In the genomic region with DNA sequence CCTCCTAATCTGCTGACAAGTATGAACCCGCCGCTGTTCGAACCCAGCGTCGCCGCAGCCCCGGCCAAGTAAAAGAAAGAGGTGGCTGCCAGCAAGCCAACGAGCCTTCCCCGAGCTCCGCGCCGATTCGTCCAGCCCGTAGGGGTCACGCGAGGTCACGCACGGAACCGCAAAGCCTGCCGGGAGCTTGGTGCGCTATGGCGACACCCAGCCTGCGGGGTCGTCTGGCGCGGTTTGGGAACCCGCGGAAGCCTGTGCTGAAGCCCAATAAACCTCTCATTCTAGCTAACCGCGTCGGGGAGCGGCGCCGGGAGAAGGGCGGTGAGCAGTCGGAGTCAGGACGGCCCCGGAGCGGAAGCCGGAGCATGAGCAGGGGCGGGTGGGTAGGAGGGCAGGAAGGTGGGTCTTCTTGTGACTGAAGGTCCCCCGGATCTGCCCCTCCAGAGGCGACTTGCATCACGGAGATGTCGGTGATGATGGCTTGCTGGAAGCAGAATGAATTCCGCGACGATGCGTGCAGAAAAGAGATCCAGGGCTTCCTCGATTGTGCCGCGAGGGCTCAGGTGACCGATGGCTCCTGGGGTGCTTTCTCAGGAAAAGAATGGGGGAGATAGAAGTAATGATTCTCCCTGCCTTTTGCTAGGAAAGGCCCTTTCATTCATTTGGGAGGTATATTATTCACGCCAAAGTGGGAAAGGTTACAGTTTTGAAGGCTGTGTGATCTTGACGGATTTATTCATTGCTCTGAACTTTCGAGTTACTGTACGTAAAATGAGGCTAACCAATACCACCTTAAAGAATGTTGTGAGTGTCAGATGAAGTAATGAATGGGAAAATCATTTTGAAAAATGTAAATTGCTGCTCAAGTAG, we compare ENCODE assay signal across 1 cellular context.
A peak's percentile ranks its signal among the peaks of the same experiment; 100 is the strongest.
TF ChIP-seq lines count a peak whose summit lies in the region.

A gene (plus strand): TSS at position 170 of the 870 bp plus-strand sequence. CDS start 28 bp downstream, at position 198.

TF ChIP-seq in K562, 482 proteins besides CTCF, POLR2A, EP300 and RAD21 (continued from another document and continues in another):
- TF ChIP-seq, protein P1, sequence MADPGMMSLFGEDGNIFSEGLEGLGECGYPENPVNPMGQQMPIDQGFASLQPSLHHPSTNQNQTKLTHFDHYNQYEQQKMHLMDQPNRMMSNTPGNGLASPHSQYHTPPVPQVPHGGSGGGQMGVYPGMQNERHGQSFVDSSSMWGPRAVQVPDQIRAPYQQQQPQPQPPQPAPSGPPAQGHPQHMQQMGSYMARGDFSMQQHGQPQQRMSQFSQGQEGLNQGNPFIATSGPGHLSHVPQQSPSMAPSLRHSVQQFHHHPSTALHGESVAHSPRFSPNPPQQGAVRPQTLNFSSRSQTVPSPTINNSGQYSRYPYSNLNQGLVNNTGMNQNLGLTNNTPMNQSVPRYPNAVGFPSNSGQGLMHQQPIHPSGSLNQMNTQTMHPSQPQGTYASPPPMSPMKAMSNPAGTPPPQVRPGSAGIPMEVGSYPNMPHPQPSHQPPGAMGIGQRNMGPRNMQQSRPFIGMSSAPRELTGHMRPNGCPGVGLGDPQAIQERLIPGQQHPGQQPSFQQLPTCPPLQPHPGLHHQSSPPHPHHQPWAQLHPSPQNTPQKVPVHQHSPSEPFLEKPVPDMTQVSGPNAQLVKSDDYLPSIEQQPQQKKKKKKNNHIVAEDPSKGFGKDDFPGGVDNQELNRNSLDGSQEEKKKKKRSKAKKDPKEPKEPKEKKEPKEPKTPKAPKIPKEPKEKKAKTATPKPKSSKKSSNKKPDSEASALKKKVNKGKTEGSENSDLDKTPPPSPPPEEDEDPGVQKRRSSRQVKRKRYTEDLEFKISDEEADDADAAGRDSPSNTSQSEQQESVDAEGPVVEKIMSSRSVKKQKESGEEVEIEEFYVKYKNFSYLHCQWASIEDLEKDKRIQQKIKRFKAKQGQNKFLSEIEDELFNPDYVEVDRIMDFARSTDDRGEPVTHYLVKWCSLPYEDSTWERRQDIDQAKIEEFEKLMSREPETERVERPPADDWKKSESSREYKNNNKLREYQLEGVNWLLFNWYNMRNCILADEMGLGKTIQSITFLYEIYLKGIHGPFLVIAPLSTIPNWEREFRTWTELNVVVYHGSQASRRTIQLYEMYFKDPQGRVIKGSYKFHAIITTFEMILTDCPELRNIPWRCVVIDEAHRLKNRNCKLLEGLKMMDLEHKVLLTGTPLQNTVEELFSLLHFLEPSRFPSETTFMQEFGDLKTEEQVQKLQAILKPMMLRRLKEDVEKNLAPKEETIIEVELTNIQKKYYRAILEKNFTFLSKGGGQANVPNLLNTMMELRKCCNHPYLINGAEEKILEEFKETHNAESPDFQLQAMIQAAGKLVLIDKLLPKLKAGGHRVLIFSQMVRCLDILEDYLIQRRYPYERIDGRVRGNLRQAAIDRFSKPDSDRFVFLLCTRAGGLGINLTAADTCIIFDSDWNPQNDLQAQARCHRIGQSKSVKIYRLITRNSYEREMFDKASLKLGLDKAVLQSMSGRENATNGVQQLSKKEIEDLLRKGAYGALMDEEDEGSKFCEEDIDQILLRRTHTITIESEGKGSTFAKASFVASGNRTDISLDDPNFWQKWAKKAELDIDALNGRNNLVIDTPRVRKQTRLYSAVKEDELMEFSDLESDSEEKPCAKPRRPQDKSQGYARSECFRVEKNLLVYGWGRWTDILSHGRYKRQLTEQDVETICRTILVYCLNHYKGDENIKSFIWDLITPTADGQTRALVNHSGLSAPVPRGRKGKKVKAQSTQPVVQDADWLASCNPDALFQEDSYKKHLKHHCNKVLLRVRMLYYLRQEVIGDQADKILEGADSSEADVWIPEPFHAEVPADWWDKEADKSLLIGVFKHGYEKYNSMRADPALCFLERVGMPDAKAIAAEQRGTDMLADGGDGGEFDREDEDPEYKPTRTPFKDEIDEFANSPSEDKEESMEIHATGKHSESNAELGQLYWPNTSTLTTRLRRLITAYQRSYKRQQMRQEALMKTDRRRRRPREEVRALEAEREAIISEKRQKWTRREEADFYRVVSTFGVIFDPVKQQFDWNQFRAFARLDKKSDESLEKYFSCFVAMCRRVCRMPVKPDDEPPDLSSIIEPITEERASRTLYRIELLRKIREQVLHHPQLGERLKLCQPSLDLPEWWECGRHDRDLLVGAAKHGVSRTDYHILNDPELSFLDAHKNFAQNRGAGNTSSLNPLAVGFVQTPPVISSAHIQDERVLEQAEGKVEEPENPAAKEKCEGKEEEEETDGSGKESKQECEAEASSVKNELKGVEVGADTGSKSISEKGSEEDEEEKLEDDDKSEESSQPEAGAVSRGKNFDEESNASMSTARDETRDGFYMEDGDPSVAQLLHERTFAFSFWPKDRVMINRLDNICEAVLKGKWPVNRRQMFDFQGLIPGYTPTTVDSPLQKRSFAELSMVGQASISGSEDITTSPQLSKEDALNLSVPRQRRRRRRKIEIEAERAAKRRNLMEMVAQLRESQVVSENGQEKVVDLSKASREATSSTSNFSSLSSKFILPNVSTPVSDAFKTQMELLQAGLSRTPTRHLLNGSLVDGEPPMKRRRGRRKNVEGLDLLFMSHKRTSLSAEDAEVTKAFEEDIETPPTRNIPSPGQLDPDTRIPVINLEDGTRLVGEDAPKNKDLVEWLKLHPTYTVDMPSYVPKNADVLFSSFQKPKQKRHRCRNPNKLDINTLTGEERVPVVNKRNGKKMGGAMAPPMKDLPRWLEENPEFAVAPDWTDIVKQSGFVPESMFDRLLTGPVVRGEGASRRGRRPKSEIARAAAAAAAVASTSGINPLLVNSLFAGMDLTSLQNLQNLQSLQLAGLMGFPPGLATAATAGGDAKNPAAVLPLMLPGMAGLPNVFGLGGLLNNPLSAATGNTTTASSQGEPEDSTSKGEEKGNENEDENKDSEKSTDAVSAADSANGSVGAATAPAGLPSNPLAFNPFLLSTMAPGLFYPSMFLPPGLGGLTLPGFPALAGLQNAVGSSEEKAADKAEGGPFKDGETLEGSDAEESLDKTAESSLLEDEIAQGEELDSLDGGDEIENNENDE (IDR thresholded peaks at IDR 0.05; ENCODE audit: low read depth, low read length): no peak
- TF ChIP-seq POLR2AphosphoS5 (IDR thresholded peaks at IDR 0.05; ENCODE audit: control insufficient read depth, insufficient read depth, low read depth, low read length): peak; percentile 91
- TF ChIP-seq ZNF76 (CRISPR knock-in tag; IDR thresholded peaks at IDR 0.05; ENCODE audit: borderline replicate concordance): peak; percentile 18; the same call in 1 of the 2 replicates
- TF ChIP-seq RCOR1 (IDR thresholded peaks at IDR 0.05; ENCODE audit: borderline replicate concordance in 1 of 2, low read depth in 2 of 2, low read length in 2 of 2): no peak
- TF ChIP-seq, protein P2, sequence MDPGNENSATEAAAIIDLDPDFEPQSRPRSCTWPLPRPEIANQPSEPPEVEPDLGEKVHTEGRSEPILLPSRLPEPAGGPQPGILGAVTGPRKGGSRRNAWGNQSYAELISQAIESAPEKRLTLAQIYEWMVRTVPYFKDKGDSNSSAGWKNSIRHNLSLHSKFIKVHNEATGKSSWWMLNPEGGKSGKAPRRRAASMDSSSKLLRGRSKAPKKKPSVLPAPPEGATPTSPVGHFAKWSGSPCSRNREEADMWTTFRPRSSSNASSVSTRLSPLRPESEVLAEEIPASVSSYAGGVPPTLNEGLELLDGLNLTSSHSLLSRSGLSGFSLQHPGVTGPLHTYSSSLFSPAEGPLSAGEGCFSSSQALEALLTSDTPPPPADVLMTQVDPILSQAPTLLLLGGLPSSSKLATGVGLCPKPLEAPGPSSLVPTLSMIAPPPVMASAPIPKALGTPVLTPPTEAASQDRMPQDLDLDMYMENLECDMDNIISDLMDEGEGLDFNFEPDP (CRISPR knock-in tag; IDR thresholded peaks at IDR 0.05): no peak
- TF ChIP-seq, protein P3, sequence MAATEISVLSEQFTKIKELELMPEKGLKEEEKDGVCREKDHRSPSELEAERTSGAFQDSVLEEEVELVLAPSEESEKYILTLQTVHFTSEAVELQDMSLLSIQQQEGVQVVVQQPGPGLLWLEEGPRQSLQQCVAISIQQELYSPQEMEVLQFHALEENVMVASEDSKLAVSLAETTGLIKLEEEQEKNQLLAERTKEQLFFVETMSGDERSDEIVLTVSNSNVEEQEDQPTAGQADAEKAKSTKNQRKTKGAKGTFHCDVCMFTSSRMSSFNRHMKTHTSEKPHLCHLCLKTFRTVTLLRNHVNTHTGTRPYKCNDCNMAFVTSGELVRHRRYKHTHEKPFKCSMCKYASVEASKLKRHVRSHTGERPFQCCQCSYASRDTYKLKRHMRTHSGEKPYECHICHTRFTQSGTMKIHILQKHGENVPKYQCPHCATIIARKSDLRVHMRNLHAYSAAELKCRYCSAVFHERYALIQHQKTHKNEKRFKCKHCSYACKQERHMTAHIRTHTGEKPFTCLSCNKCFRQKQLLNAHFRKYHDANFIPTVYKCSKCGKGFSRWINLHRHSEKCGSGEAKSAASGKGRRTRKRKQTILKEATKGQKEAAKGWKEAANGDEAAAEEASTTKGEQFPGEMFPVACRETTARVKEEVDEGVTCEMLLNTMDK (IDR thresholded peaks at IDR 0.05; ENCODE audit: borderline replicate concordance, insufficient read depth, low read depth, low read length, poor library complexity, severe bottlenecking): peak; percentile 36
- TF ChIP-seq, protein P4, sequence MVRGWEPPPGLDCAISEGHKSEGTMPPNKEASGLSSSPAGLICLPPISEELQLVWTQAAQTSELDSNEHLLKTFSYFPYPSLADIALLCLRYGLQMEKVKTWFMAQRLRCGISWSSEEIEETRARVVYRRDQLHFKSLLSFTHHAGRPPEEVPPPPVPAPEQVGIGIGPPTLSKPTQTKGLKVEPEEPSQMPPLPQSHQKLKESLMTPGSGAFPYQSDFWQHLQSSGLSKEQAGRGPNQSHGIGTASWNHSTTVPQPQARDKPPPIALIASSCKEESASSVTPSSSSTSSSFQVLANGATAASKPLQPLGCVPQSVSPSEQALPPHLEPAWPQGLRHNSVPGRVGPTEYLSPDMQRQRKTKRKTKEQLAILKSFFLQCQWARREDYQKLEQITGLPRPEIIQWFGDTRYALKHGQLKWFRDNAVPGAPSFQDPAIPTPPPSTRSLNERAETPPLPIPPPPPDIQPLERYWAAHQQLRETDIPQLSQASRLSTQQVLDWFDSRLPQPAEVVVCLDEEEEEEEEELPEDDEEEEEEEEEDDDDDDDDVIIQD (CRISPR knock-in tag; IDR thresholded peaks at IDR 0.05): no peak
- no peak for TF ChIP-seq BRD9 (IDR thresholded peaks at IDR 0.05; ENCODE audit: low read depth, partially characterized antibody)
- TF ChIP-seq ZNF217 (CRISPR knock-in tag; IDR thresholded peaks at IDR 0.05): no peak
- peak; percentile 64 to 72 for TF ChIP-seq NRF1 (conservative IDR thresholded peaks at IDR 0.05 in 1 of 2, IDR thresholded peaks at IDR 0.05 in 1 of 2)
- no peak for TF ChIP-seq CHD4 (IDR thresholded peaks at IDR 0.05; ENCODE audit: insufficient read depth, insufficient replicate concordance, low read depth, low read length, poor library complexity, severe bottlenecking)
- no peak for TF ChIP-seq FOXA3 (CRISPR knock-in tag; conservative IDR thresholded peaks at IDR 0.05 in 1 of 2, IDR thresholded peaks at IDR 0.05 in 1 of 2)
- no peak for TF ChIP-seq ERF (CRISPR knock-in tag; IDR thresholded peaks at IDR 0.05)
- no peak for TF ChIP-seq POU5F1 (IDR thresholded peaks at IDR 0.05; ENCODE audit: borderline replicate concordance, low read depth, low read length, partially characterized antibody)
- peak; percentile 70 for TF ChIP-seq SMAD1 (IDR thresholded peaks at IDR 0.05; ENCODE audit: low read depth, low read length, partially characterized antibody)
- TF ChIP-seq ZNF124 (CRISPR knock-in tag; IDR thresholded peaks at IDR 0.05): no peak
- TF ChIP-seq PPARD (CRISPR knock-in tag; IDR thresholded peaks at IDR 0.05): no peak
- TF ChIP-seq SMARCE1 (IDR thresholded peaks at IDR 0.05): peak; percentile 54; the same call in 1 of the 2 replicates
- TF ChIP-seq, protein P5, sequence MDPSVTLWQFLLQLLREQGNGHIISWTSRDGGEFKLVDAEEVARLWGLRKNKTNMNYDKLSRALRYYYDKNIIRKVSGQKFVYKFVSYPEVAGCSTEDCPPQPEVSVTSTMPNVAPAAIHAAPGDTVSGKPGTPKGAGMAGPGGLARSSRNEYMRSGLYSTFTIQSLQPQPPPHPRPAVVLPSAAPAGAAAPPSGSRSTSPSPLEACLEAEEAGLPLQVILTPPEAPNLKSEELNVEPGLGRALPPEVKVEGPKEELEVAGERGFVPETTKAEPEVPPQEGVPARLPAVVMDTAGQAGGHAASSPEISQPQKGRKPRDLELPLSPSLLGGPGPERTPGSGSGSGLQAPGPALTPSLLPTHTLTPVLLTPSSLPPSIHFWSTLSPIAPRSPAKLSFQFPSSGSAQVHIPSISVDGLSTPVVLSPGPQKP (CRISPR knock-in tag; IDR thresholded peaks at IDR 0.05): no peak
- TF ChIP-seq, protein P6, sequence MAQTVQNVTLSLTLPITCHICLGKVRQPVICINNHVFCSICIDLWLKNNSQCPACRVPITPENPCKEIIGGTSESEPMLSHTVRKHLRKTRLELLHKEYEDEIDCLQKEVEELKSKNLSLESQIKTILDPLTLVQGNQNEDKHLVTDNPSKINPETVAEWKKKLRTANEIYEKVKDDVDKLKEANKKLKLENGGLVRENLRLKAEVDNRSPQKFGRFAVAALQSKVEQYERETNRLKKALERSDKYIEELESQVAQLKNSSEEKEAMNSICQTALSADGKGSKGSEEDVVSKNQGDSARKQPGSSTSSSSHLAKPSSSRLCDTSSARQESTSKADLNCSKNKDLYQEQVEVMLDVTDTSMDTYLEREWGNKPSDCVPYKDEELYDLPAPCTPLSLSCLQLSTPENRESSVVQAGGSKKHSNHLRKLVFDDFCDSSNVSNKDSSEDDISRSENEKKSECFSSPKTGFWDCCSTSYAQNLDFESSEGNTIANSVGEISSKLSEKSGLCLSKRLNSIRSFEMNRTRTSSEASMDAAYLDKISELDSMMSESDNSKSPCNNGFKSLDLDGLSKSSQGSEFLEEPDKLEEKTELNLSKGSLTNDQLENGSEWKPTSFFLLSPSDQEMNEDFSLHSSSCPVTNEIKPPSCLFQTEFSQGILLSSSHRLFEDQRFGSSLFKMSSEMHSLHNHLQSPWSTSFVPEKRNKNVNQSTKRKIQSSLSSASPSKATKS (CRISPR knock-in tag; IDR thresholded peaks at IDR 0.05): no peak
- TF ChIP-seq TRIM28 (IDR thresholded peaks at IDR 0.05): no peak
- TF ChIP-seq ZFP1 (CRISPR knock-in tag; IDR thresholded peaks at IDR 0.05): no peak
- TF ChIP-seq, protein P7, sequence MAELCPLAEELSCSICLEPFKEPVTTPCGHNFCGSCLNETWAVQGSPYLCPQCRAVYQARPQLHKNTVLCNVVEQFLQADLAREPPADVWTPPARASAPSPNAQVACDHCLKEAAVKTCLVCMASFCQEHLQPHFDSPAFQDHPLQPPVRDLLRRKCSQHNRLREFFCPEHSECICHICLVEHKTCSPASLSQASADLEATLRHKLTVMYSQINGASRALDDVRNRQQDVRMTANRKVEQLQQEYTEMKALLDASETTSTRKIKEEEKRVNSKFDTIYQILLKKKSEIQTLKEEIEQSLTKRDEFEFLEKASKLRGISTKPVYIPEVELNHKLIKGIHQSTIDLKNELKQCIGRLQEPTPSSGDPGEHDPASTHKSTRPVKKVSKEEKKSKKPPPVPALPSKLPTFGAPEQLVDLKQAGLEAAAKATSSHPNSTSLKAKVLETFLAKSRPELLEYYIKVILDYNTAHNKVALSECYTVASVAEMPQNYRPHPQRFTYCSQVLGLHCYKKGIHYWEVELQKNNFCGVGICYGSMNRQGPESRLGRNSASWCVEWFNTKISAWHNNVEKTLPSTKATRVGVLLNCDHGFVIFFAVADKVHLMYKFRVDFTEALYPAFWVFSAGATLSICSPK (IDR thresholded peaks at IDR 0.05; ENCODE audit: borderline replicate concordance): no peak
- peak; percentile 68 for TF ChIP-seq CCNT2 (IDR thresholded peaks at IDR 0.05; ENCODE audit: borderline replicate concordance, extremely low read depth, insufficient read length, low read depth, low read length)
- no peak for TF ChIP-seq TCFL5 (CRISPR knock-in tag; conservative IDR thresholded peaks at IDR 0.05)
